Comparison of ENCODE assay signal across 18 cellular contexts in the genomic region with DNA sequence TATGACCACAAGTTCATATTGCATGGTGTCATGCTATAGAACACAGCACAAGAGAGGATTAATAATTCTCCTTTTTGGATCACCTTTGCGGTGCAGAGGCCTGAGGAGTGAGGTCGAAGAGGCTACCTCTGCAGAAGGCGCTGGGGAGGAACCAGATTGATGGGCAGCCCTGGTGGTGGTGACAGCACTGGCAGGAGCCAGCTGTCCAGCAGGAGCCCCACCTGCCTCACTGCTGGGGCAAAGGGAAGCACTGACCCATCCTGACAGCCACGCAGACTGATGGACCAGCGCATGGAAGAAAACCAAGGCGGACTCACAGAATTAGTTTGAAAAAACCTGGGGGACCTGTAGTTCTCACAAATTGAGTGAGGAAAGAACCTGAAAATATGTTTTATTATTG.
"Had no signal": no experiment of that assay in that cellular context is flagged by ENCODE, and none has a peak within 500 bp of the region (broad histone marks: within the 10 kb centered on the region; RNA-seq: fewer than 3 reads in every experiment).

No MANE protein-coding gene starts in this region.

- H3K36me3 Mint-ChIP-seq: immature natural killer cell, naive B cell, type B pancreatic cell had no signal

- H3K9me3 Mint-ChIP-seq: immature natural killer cell, nephron, type B pancreatic cell had no signal

- H3K27ac ChIP-seq: epithelial cell of prostate, esophagus muscularis mucosa, gastrocnemius medialis, neutrophil, sigmoid colon, skin epidermis had no signal

- H3K36me3 ChIP-seq: esophagus muscularis mucosa, gastrocnemius medialis, neutrophil, sigmoid colon had no signal

- H3K27me3 ChIP-seq: esophagus muscularis mucosa, gastrocnemius medialis, sigmoid colon had no signal

- H3K4me1 Mint-ChIP-seq: immature natural killer cell, nephron had no signal

- H3K4me1 ChIP-seq: esophagus muscularis mucosa, gastrocnemius medialis, sigmoid colon had no signal

- H3K4me3 ChIP-seq: esophagus muscularis mucosa, gastrocnemius medialis, lung, sigmoid colon, skin epidermis had no signal

- DNase-seq: effector memory CD4-positive, alpha-beta T cell; gastrocnemius medialis; immature natural killer cell; kidney; left cardiac atrium; left ventricle myocardium superior; mesendoderm; naive B cell; sigmoid colon; stimulated activated CD4-positive, alpha-beta T cell treated with anti-CD3 and anti-CD28 coated beads, Interleukin-12 subunit alpha, Interleukin-12 subunit beta, amount 100 ng/mL, for 4 hours; stimulated activated naive CD4-positive, alpha-beta T cell treated with Interleukin-2 at 50 U/mL for 16 hours had no signal

- H3K4me3 Mint-ChIP-seq: immature natural killer cell, naive B cell, nephron, type B pancreatic cell had no signal

- H3K9me3 ChIP-seq: esophagus muscularis mucosa, gastrocnemius medialis, neutrophil, sigmoid colon had no signal

- H3K27ac Mint-ChIP-seq: immature natural killer cell, naive B cell, nephron, type B pancreatic cell had no signal

- ATAC-seq: gastrocnemius medialis, left cardiac atrium, left ventricle myocardium superior had no signal
